ENCODE assay signal across 23 cellular contexts in genomic region chr16:84509032-84509950, GRCh38. TPM values are rescaled to one million over a fixed set of nuclear protein-coding genes. Genes with fewer than 3 reads are reported as not detected.
DNase-seq lines count a peak whose midpoint lies in the region; ATAC-seq, FAIRE-seq and TF ChIP-seq lines count a peak whose summit lies in the region.
"Had no signal": no experiment of that assay in that cellular context is flagged by ENCODE, and none has a peak within 500 bp of the region (broad histone marks: within the 10 kb centered on the region; RNA-seq: fewer than 3 reads in every experiment).

No MANE protein-coding gene starts in this region.

- no TSS peak for BruUV-seq in HepG2 (replicated peaks; lab: Mats Ljungman, UMichigan)

- intact Hi-C loops in HepG2 (cut with micrococcal nuclease; ENCODE audit: unreplicated experiment): no loop called here

- no peak overlapping the region for H3K27ac Mint-ChIP-seq in activated T-cell treated with anti-CD3 and anti-CD28 coated beads, Interleukin-2, amount 50 U/mL, for 24 hours
- peak overlapping the region; percentile 98 for H3K27ac Mint-ChIP-seq in stimulated activated memory B cell treated with anti-CD40 and anti-IgM and Interleukin-4, amounts not matched to agents 10 μg/mL and 1 μg/mL and 100 μg/mL, for 72 hours
- H3K27ac Mint-ChIP-seq in activated T-cell treated with anti-CD3 and anti-CD28 coated beads, Interleukin-2, amount 50 U/mL, for 72 hours: no peak overlapping the region
- H3K27ac Mint-ChIP-seq: B cell, HFFc6 had no signal

- no peak overlapping the region for H2AFZ ChIP-seq in HepG2 (ENCODE audit: low read length)

- H3K4me2 ChIP-seq in HepG2 (ENCODE audit: low read depth, low read length): no peak overlapping the region

- peak; percentile 30 for DNase-seq in activated T-cell treated with anti-CD3 and anti-CD28 coated beads, Interleukin-2, amount 50 U/mL, for 24 hours
- DNase-seq in activated T-cell treated with anti-CD3 and anti-CD28 coated beads, Interleukin-2, amount 50 U/mL, for 48 hours: no peak
- DNase-seq in NCI-H82 treated with DMSO at 0.1 percent for 48 hours (lab: John Stamatoyannopoulos, UW; ENCODE audit: unreplicated experiment) (peak; percentile 94), HepG2 (ENCODE audit: low spot score) (no peak), NCI-H1105 treated with DMSO at 0.1 percent for 48 hours (lab: John Stamatoyannopoulos, UW) (no peak)
- no peak for DNase-seq in activated T-cell treated with anti-CD3 and anti-CD28 coated beads, Interleukin-2, amount 50 U/mL, for 72 hours
- DNase-seq: activated naive CD4-positive, alpha-beta T cell treated with anti-CD3 and anti-CD28 coated beads, Interleukin-2, amount 50 U/mL, for 16 hours; Calu3; HFFc6; NCI-H1436; NCI-H774; spleen; stimulated activated CD4-positive, alpha-beta T cell treated with anti-CD3 and anti-CD28 coated beads, Interleukin-4, amount 100 ng/mL, for 24 hours had no signal

- H3K9me3 Mint-ChIP-seq in activated T-cell treated with anti-CD3 and anti-CD28 coated beads, Interleukin-2, amount 50 U/mL, for 24 hours: no peaks in the 10 kb centered on the region
- no peaks in the 10 kb centered on the region for H3K9me3 Mint-ChIP-seq in stimulated activated memory B cell treated with anti-CD40 and anti-IgM and Interleukin-4, amounts not matched to agents 10 μg/mL and 1 μg/mL and 100 μg/mL, for 72 hours
- no peaks in the 10 kb centered on the region for H3K9me3 Mint-ChIP-seq in activated T-cell treated with anti-CD3 and anti-CD28 coated beads, Interleukin-2, amount 50 U/mL, for 72 hours
- H3K9me3 Mint-ChIP-seq: HFFc6, IgD-negative memory B cell had no signal

- ATAC-seq in HepG2 (no peak), HG02870 (IDR thresholded peaks at IDR 0.05; ENCODE audit: unreplicated experiment) (no peak)
- ATAC-seq in stimulated activated memory B cell treated with anti-CD40 and anti-IgM and Interleukin-4, amounts not matched to agents 10 μg/mL and 1 μg/mL and 100 μg/mL, for 72 hours: no peak
- no peak for ATAC-seq in activated T-cell treated with anti-CD3 and anti-CD28 coated beads, Interleukin-2, amount 50 U/mL, for 72 hours (replicated peaks in 1 of 2)
- ATAC-seq: left lung had no signal

- POLR2A ChIA-PET in HepG2 (lab: Yijun Ruan, JAX): no interaction called here

- peaks cover 37% of the 10 kb centered on the region for H3K4me1 ChIP-seq in HepG2 (ENCODE audit: insufficient read depth, low read length)

- FAIRE-seq in HepG2 (lab: Jason Lieb, UNC): no peak
- FAIRE-seq: A204.1, colon, urothelium cell line had no signal

- in situ Hi-C loops in HepG2 (cut with HindIII; ENCODE audit: extremely low pct_ligation_motif_present, low pct_unique_long_range_greater_than_20kb): no loop called here

- H3K9ac ChIP-seq in HepG2 (ENCODE audit: insufficient read depth, low read depth, low read length): no peak overlapping the region

- no peak overlapping the region for H3K4me3 Mint-ChIP-seq in activated T-cell treated with anti-CD3 and anti-CD28 coated beads, Interleukin-2, amount 50 U/mL, for 24 hours
- no peak overlapping the region for H3K4me3 Mint-ChIP-seq in stimulated activated memory B cell treated with anti-CD40 and anti-IgM and Interleukin-4, amounts not matched to agents 10 μg/mL and 1 μg/mL and 100 μg/mL, for 72 hours
- no peak overlapping the region for H3K4me3 Mint-ChIP-seq in activated T-cell treated with anti-CD3 and anti-CD28 coated beads, Interleukin-2, amount 50 U/mL, for 72 hours
- H3K4me3 Mint-ChIP-seq: HFFc6 had no signal

- no peak for TF ChIP-seq RAD21 in HepG2 (CRISPR knock-in tag; IDR thresholded peaks at IDR 0.05)

- H3K27ac ChIP-seq in HepG2 (ENCODE audit: extremely low read length, insufficient read depth, low read length): no peak overlapping the region
- H3K27ac ChIP-seq: HL-60, left lung, SJSA1, spleen had no signal

- CTCF ChIA-PET in HepG2 (lab: Yijun Ruan, JAX; ENCODE audit: low intra/inter-chr PET ratio, low total read pairs): interaction anchor here (1.3 kb wide), 1 partner anchor 113 kb away, joined by 3 read pairs; no protein-coding TSS in a partner anchor

- H3K4me3 ChIP-seq in HepG2 (replicated peaks in 1 of 3; ENCODE audit: insufficient read depth in 1 of 3, low read depth in 2 of 3, low read length in 3 of 3): no peak overlapping the region
- H3K4me3 ChIP-seq: left lung, SJSA1, spleen had no signal

- no peak for TF ChIP-seq POLR2A in HepG2 (IDR thresholded peaks at IDR 0.05; ENCODE audit: insufficient read depth in 1 of 2, low read depth in 2 of 2, low read length in 2 of 2)

- H3K9me3 ChIP-seq in HepG2 (ENCODE audit: low read length): no peaks in the 10 kb centered on the region
- H3K9me3 ChIP-seq: left lung, SJSA1, spleen had no signal

- H3K27me3 ChIP-seq in HepG2 (ENCODE audit: control insufficient read depth in 1 of 2, insufficient read depth in 2 of 2, low read length in 2 of 2): no peaks in the 10 kb centered on the region; a peak in 1 of 5 replicates
- H3K27me3 ChIP-seq: left lung, SJSA1, spleen had no signal

- H3K4me1 Mint-ChIP-seq in activated T-cell treated with anti-CD3 and anti-CD28 coated beads, Interleukin-2, amount 50 U/mL, for 24 hours (ENCODE audit: low read depth): peaks cover 71% of the 10 kb centered on the region
- peaks cover 70% of the 10 kb centered on the region for H3K4me1 Mint-ChIP-seq in stimulated activated memory B cell treated with anti-CD40 and anti-IgM and Interleukin-4, amounts not matched to agents 10 μg/mL and 1 μg/mL and 100 μg/mL, for 72 hours
- H3K4me1 Mint-ChIP-seq in activated T-cell treated with anti-CD3 and anti-CD28 coated beads, Interleukin-2, amount 50 U/mL, for 72 hours (ENCODE audit: low read depth): peaks cover 74% of the 10 kb centered on the region

- TF ChIP-seq EP300 in HepG2 (IDR thresholded peaks at IDR 0.05; ENCODE audit: low read depth in 2 of 2, low read length in 2 of 2) (no peak), HepG2 (CRISPR knock-in tag; IDR thresholded peaks at IDR 0.05; ENCODE audit: borderline replicate concordance) (no peak)

- H3K27me3 Mint-ChIP-seq in activated T-cell treated with anti-CD3 and anti-CD28 coated beads, Interleukin-2, amount 50 U/mL, for 24 hours: no peaks in the 10 kb centered on the region
- no peaks in the 10 kb centered on the region for H3K27me3 Mint-ChIP-seq in stimulated activated memory B cell treated with anti-CD40 and anti-IgM and Interleukin-4, amounts not matched to agents 10 μg/mL and 1 μg/mL and 100 μg/mL, for 72 hours
- H3K27me3 Mint-ChIP-seq in activated T-cell treated with anti-CD3 and anti-CD28 coated beads, Interleukin-2, amount 50 U/mL, for 72 hours (ENCODE audit: low read depth): no peaks in the 10 kb centered on the region
- H3K27me3 Mint-ChIP-seq: B cell, IgD-negative memory B cell had no signal

- no peaks in the 10 kb centered on the region for H3K36me3 ChIP-seq in HepG2 (replicated peaks in 1 of 2; ENCODE audit: control insufficient read depth in 1 of 2, insufficient read depth in 2 of 2, low read length in 2 of 2)
- H3K36me3 ChIP-seq: left lung, SJSA1, spleen had no signal

- WGBS in HepG2 (ENCODE audit: low lambda C conversion rate): 54% methylated on average over 15 of the region's 20 CpGs

- TF ChIP-seq CTCF in HepG2 (CRISPR knock-in tag; IDR thresholded peaks at IDR 0.05): no peak

- H3K79me2 ChIP-seq in HepG2 (ENCODE audit: insufficient read depth, low read length): no peaks in the 10 kb centered on the region

- H4K20me1 ChIP-seq in HepG2 (ENCODE audit: insufficient read depth, low read length): no peaks in the 10 kb centered on the region

- H3K36me3 Mint-ChIP-seq in activated T-cell treated with anti-CD3 and anti-CD28 coated beads, Interleukin-2, amount 50 U/mL, for 24 hours (ENCODE audit: low read depth): peaks cover 2% of the 10 kb centered on the region
- no peaks in the 10 kb centered on the region for H3K36me3 Mint-ChIP-seq in stimulated activated memory B cell treated with anti-CD40 and anti-IgM and Interleukin-4, amounts not matched to agents 10 μg/mL and 1 μg/mL and 100 μg/mL, for 72 hours
- peaks cover 0 to 5% of the 10 kb centered on the region in 2 donors for H3K36me3 Mint-ChIP-seq in activated T-cell treated with anti-CD3 and anti-CD28 coated beads, Interleukin-2, amount 50 U/mL, for 72 hours (ENCODE audit: insufficient read depth in 2 of 2)
- H3K36me3 Mint-ChIP-seq: IgD-negative memory B cell had no signal

TF ChIP-seq in HepG2, 621 proteins besides CTCF, POLR2A, EP300 and RAD21:
- peak; percentile 30; the same call in 1 of the 2 replicates for TF ChIP-seq ZNF788 (CRISPR knock-in tag; IDR thresholded peaks at IDR 0.05; ENCODE audit: borderline replicate concordance)
- no peak for TF ChIP-seq SOX5 (CRISPR knock-in tag; IDR thresholded peaks at IDR 0.05; ENCODE audit: borderline replicate concordance)

RNA-seq across cellular contexts. Expression of gene MEAK7, which starts 4.8 kb away (rescaled TPM):
- 14.7 and 17.4 TPM in 2 replicates for total RNA-seq in HepG2 (2016; rRNA removed; fragmentation: Illumina TruSeq; extraction: Trizol)
- 1.0 and 1.5 TPM in 2 replicates for total RNA-seq in HepG2 (2016; cell fraction: cytosol; rRNA removed; fragmentation: Illumina TruSeq; extraction: Trizol; ENCODE audit: low read depth)
- total RNA-seq in HepG2 (2016; cell fraction: insoluble cytoplasmic fraction; rRNA removed; fragmentation: Illumina TruSeq; extraction: Trizol): 14.3 and 19.5 TPM in 2 replicates
- total RNA-seq in HepG2 (2016; cell fraction: membrane; rRNA removed; fragmentation: Illumina TruSeq; extraction: Trizol): 3.8 and 4.1 TPM in 2 replicates
- total RNA-seq in HepG2 (2016; cell fraction: nucleus; rRNA removed; fragmentation: Illumina TruSeq; extraction: Trizol): 13.9 and 16.3 TPM in 2 replicates
- polyA plus RNA-seq in HepG2 (2011; rRNA removed): 11.8 and 12.0 TPM in 2 replicates
- 10.9 and 11.8 TPM in 2 replicates for polyA plus RNA-seq in HepG2 (2011; cell fraction: cytosol; rRNA removed)
- 13.6 and 14.0 TPM in 2 replicates for polyA plus RNA-seq in HepG2 (2011; cell fraction: nucleus; rRNA removed)
- 6.9 and 8.1 TPM in 2 replicates for polyA plus RNA-seq in HepG2 (2012)
- 0.46 and 0.59 TPM in 2 replicates for polyA plus RNA-seq in HepG2 (2016; cell fraction: cytosol; fragmentation: Illumina TruSeq; extraction: Trizol; ENCODE audit: low read depth)
- polyA plus RNA-seq in HepG2 (2016; cell fraction: insoluble cytoplasmic fraction; fragmentation: Illumina TruSeq; extraction: Trizol; ENCODE audit: low read depth): 10.6 and 11.4 TPM in 2 replicates
- polyA plus RNA-seq in HepG2 (2016; cell fraction: membrane; fragmentation: Illumina TruSeq; extraction: Trizol; ENCODE audit: low read depth): 1.5 and 1.9 TPM in 2 replicates
- polyA plus RNA-seq in HepG2 (2016; cell fraction: nucleus; fragmentation: Illumina TruSeq; extraction: Trizol; ENCODE audit: insufficient read depth, low read depth): 9.0 and 10.6 TPM in 2 replicates
- polyA minus RNA-seq in HepG2 (2011; rRNA and poly(A)+ RNA removed; ENCODE audit: low replicate concordance): 20.4 and 30.6 TPM in 2 replicates
- 7.9 and 10.9 TPM in 2 replicates for polyA minus RNA-seq in HepG2 (2011; cell fraction: cytosol; rRNA and poly(A)+ RNA removed)
- 17.6 and 19.1 TPM in 2 replicates for polyA minus RNA-seq in HepG2 (2011; cell fraction: nucleus; rRNA and poly(A)+ RNA removed)
- 10 to 100 TPM; 15.6 to 27.9 TPM for total RNA-seq in activated T-cell treated with anti-CD3 and anti-CD28 coated beads, Interleukin-2, amount 50 U/mL, for 72 hours

Comparison
In these comparisons a context has a peak if more than half of its experiments do, and no peak if none do; other contexts are left out.
1. DNase-seq: peak in activated T-cell treated with anti-CD3 and anti-CD28 coated beads, Interleukin-2, amount 50 U/mL, for 24 hours (single experiment) and NCI-H82 treated with DMSO at 0.1 percent for 48 hours (single experiment); none in activated T-cell treated with anti-CD3 and anti-CD28 coated beads, Interleukin-2, amount 50 U/mL, for 48 hours (0 of 2), HepG2 (single experiment), NCI-H1105 treated with DMSO at 0.1 percent for 48 hours (single experiment) and activated T-cell treated with anti-CD3 and anti-CD28 coated beads, Interleukin-2, amount 50 U/mL, for 72 hours (0 of 2).